8 cellular contexts compared by ENCODE assay signal in genomic region chr12:110688446-110689001, GRCh38. TPM values are rescaled to one million over a fixed set of nuclear protein-coding genes. Genes with fewer than 3 reads are reported as not detected.
A peak's percentile ranks its signal among the peaks of the same experiment; 100 is the strongest.
DNase-seq lines count a peak whose midpoint lies in the region; ATAC-seq and TF ChIP-seq lines count a peak whose summit lies in the region.
"Had no signal": no experiment of that assay in that cellular context is flagged by ENCODE, and none has a peak within 500 bp of the region (broad histone marks: within the 10 kb centered on the region; RNA-seq: fewer than 3 reads in every experiment).

No MANE protein-coding gene starts in this region.

- no peak for TF ChIP-seq CTCF in retinal pigment epithelial cell (conservative IDR thresholded peaks at IDR 0.05; ENCODE audit: low read depth, low read length)

- H3K27ac ChIP-seq in SJCRH30 = no peak overlapping the region
- H3K27ac ChIP-seq: VCaP had no signal

- H3K4me3 ChIP-seq in SJCRH30 (peak overlapping the region; percentile 53), retinal pigment epithelial cell (ENCODE audit: low read length) (peak overlapping the region; percentile 52)

- DNase-seq in SJCRH30 (no peak), Right ventricle myocardium superior (no peak), retinal pigment epithelial cell (ENCODE audit: low read depth) (no peak), RPMI8226 (no peak), NCI-H446 treated with DMSO at 0.1 percent for 48 hours (lab: John Stamatoyannopoulos, UW) (no peak)

- intact Hi-C loops in Right ventricle myocardium superior (cut with DNase I) = loop anchor here (5.0 kb wide), 1 partner anchor 71 kb away; no protein-coding TSS in a partner anchor

- no peaks in the 10 kb centered on the region for H3K9me3 ChIP-seq in SJCRH30 (replicated peaks)

- ATAC-seq in GM21576 (IDR thresholded peaks at IDR 0.05; ENCODE audit: unreplicated experiment) (peak; percentile 8), Right ventricle myocardium superior (ENCODE audit: poor library complexity) (peak; percentile 41), GM19455 (IDR thresholded peaks at IDR 0.05; ENCODE audit: unreplicated experiment) (no peak)

- no peaks in the 10 kb centered on the region for H3K36me3 ChIP-seq in SJCRH30

- no peaks in the 10 kb centered on the region for H3K4me1 ChIP-seq in SJCRH30

- H3K27me3 ChIP-seq in SJCRH30 = no peaks in the 10 kb centered on the region

RNA-seq across cellular contexts. Expression of gene HVCN1, which starts 0.4 kb away (rescaled TPM):
- total RNA-seq in SJCRH30 (2014; rRNA removed; shearing (Covaris generic)) = 2.7 and 2.8 TPM in 2 replicates
- 11.9 TPM for total RNA-seq in Right ventricle myocardium superior

RNA-seq across cellular contexts. Expression of gene PPP1CC, which starts 54.2 kb away (rescaled TPM):
- 202 and 218 TPM in 2 replicates for total RNA-seq in SJCRH30 (2014; rRNA removed; shearing (Covaris generic))
- 175 TPM for total RNA-seq in Right ventricle myocardium superior
